1 cellular context compared by ENCODE assay signal in genomic region chr15:31461911-31462480, GRCh38.
TF ChIP-seq lines count a peak whose summit lies in the region.

No MANE protein-coding gene starts in this region.

TF ChIP-seq in GM23338, 12 proteins besides CTCF, POLR2A, EP300 and RAD21 (continued from another document):
- TF ChIP-seq REST (IDR thresholded peaks at IDR 0.05; ENCODE audit: unreplicated experiment) (no peak), ZNF331 (CRISPR knock-in tag; IDR thresholded peaks at IDR 0.05; ENCODE audit: low read depth) (no peak), JUNB (IDR thresholded peaks at IDR 0.05; ENCODE audit: unreplicated experiment) (no peak), STAT1 (IDR thresholded peaks at IDR 0.05; ENCODE audit: unreplicated experiment) (no peak), ZNF114 (CRISPR knock-in tag; IDR thresholded peaks at IDR 0.05) (no peak), POLR2AphosphoS5 (IDR thresholded peaks at IDR 0.05; ENCODE audit: low read depth) (no peak), NANOG (IDR thresholded peaks at IDR 0.05; ENCODE audit: borderline replicate concordance) (no peak), EZH2phosphoT487 (IDR thresholded peaks at IDR 0.05; ENCODE audit: unreplicated experiment) (no peak), CREB1 (CRISPR knock-in tag; IDR thresholded peaks at IDR 0.05; ENCODE audit: low read depth) (no peak), ETS1 (IDR thresholded peaks at IDR 0.05) (no peak), EZH2 (IDR thresholded peaks at IDR 0.05; ENCODE audit: low read depth, unreplicated experiment) (no peak)
